ENCODE assay signal across 33 cellular contexts in genomic region chr3:60517134-60517533, GRCh38.
DNase-seq lines count a peak whose midpoint lies in the region; ATAC-seq, FAIRE-seq and TF ChIP-seq lines count a peak whose summit lies in the region.
"Had no signal": no experiment of that assay in that cellular context is flagged by ENCODE, and none has a peak within 500 bp of the region (broad histone marks: within the 10 kb centered on the region; RNA-seq: fewer than 3 reads in every experiment).

No MANE protein-coding gene starts in this region.

- no peak overlapping the region for H2BK15ac ChIP-seq in IMR-90 (ENCODE audit: low read depth, low read length)

- H3K4me2 ChIP-seq in HepG2 (ENCODE audit: low read depth, low read length) (no peak overlapping the region), IMR-90 (ENCODE audit: low read depth, low read length) (no peak overlapping the region), K562 (ENCODE audit: insufficient read depth, low read length) (no peak overlapping the region)
- H3K4me2 ChIP-seq: A549; BLaER1; BLaER1 treated with 17β-estradiol and CSF1 and Interleukin-3, amounts not matched to agents 10 nM and 100 nM had no signal

- TF ChIP-seq CTCF in HepG2 (CRISPR knock-in tag; IDR thresholded peaks at IDR 0.05) (no peak), right lobe of liver (IDR thresholded peaks at IDR 0.05) (no peak), IMR-90 (conservative IDR thresholded peaks at IDR 0.05; ENCODE audit: low read depth, low read length) (no peak), K562 (IDR thresholded peaks at IDR 0.05 in 2 of 3, conservative IDR thresholded peaks at IDR 0.05 in 1 of 3; ENCODE audit: insufficient read depth in 2 of 3, low read depth in 1 of 3, low read length in 3 of 3) (no peak)

- dilution Hi-C loops in IMR-90 (cut with HindIII; ENCODE audit: low sequenced_read_pairs, unreplicated experiment) = no loop called here

- H3K27me3 ChIP-seq in HepG2 (ENCODE audit: control insufficient read depth in 1 of 2, insufficient read depth in 2 of 2, low read length in 2 of 2) (no peaks in the 10 kb centered on the region), right lobe of liver (no peaks in the 10 kb centered on the region), IMR-90 (ENCODE audit: control insufficient read depth, insufficient read depth, low read length) (no peaks in the 10 kb centered on the region), K562 (ENCODE audit: control insufficient read depth in 2 of 2, insufficient read depth in 2 of 2, low read length in 2 of 2) (no peaks in the 10 kb centered on the region)
- H3K27me3 ChIP-seq: BE2C; BLaER1; BLaER1 treated with 17β-estradiol and CSF1 and Interleukin-3, amounts not matched to agents 10 nM and 100 nM had no signal

- H4K20me1 ChIP-seq in HepG2 (ENCODE audit: insufficient read depth, low read length) (no peaks in the 10 kb centered on the region), IMR-90 (ENCODE audit: insufficient read depth, low read length) (no peaks in the 10 kb centered on the region), K562 (replicated peaks; ENCODE audit: control insufficient read depth, insufficient read depth, low read length) (no peaks in the 10 kb centered on the region)
- H4K20me1 ChIP-seq: BLaER1; BLaER1 treated with 17β-estradiol and CSF1 and Interleukin-3, amounts not matched to agents 10 nM and 100 nM had no signal

- no peaks in the 10 kb centered on the region for H3K9me1 ChIP-seq in IMR-90 (ENCODE audit: insufficient read depth, low read length)
- no peaks in the 10 kb centered on the region for H3K9me1 ChIP-seq in K562 (ENCODE audit: control insufficient read depth, insufficient read depth, low read length)

- H3K9ac ChIP-seq in HepG2 (ENCODE audit: insufficient read depth, low read depth, low read length) (no peak overlapping the region), IMR-90 (ENCODE audit: low read depth, low read length) (no peak overlapping the region), K562 (ENCODE audit: insufficient read depth in 1 of 2, low read depth in 2 of 2, low read length in 2 of 2) (no peak overlapping the region)
- H3K9ac ChIP-seq: BLaER1; BLaER1 treated with 17β-estradiol and CSF1 and Interleukin-3, amounts not matched to agents 10 nM and 100 nM had no signal

- no peak overlapping the region for H4K5ac ChIP-seq in IMR-90 (ENCODE audit: low read depth, low read length)

- no peak overlapping the region for H3K4me3 ChIP-seq in HepG2 (replicated peaks in 1 of 3; ENCODE audit: insufficient read depth in 1 of 3, low read depth in 2 of 3, low read length in 3 of 3)
- H3K4me3 ChIP-seq in right lobe of liver = no peak overlapping the region
- no peak overlapping the region for H3K4me3 ChIP-seq in IMR-90 (ENCODE audit: insufficient read depth, low read depth, low read length)
- H3K4me3 ChIP-seq in K562 = no peak overlapping the region
- H3K4me3 ChIP-seq: A549; BLaER1; BLaER1 treated with 17β-estradiol and CSF1 and Interleukin-3, amounts not matched to agents 10 nM and 100 nM had no signal

- no peak overlapping the region for H4K91ac ChIP-seq in IMR-90 (ENCODE audit: insufficient read depth, low read depth, low read length)

- H3K4ac ChIP-seq in IMR-90 (ENCODE audit: low read depth, low read length) = no peak overlapping the region

- no peak for DNase-seq in HepG2 (ENCODE audit: low spot score)
- DNase-seq in right lobe of liver = no peak
- no peak for DNase-seq in IMR-90
- DNase-seq in K562 (ENCODE audit: extremely low read depth in 1 of 4, low spot score in 3 of 4) = no peak
- DNase-seq in KG1 (lab: John Stamatoyannopoulos, UW) = no peak
- DNase-seq: 8988T; ACHN; AML-193; BE2C; C1 segment of cervical spinal cord; Caco-2; Calu3; CD4-positive, alpha-beta memory T cell; CD4-positive, alpha-beta T cell; CD4-positive, CD25-positive, alpha-beta regulatory T cell; CD8-positive, alpha-beta memory T cell; CD8-positive, alpha-beta T cell; COR-L47; DMS 273 treated with DMSO at 0.1 percent for 48 hours; DMS153; DMS53; DMS79; DMS79 treated with DMSO at 0.1 percent for 48 hours; DND-41; EL had no signal

- H2AK9ac ChIP-seq in IMR-90 (replicated peaks; ENCODE audit: low read depth, low read length, poor library complexity) = no peak overlapping the region

- H4K8ac ChIP-seq in IMR-90 (ENCODE audit: low read depth in 2 of 2, low read length in 2 of 2) = no peak overlapping the region

- H3K9me3 ChIP-seq in HepG2 (ENCODE audit: low read length) (no peaks in the 10 kb centered on the region), right lobe of liver (no peaks in the 10 kb centered on the region), IMR-90 (ENCODE audit: control insufficient read depth, insufficient read depth, low read length) (no peaks in the 10 kb centered on the region), K562 (replicated peaks; ENCODE audit: control insufficient read depth, insufficient read depth, low read depth, low read length) (no peaks in the 10 kb centered on the region)
- H3K9me3 ChIP-seq: A549, BE2C, Caco-2 had no signal

- no peaks in the 10 kb centered on the region for H3K4me1 ChIP-seq in HepG2 (ENCODE audit: insufficient read depth, low read length)
- no peaks in the 10 kb centered on the region for H3K4me1 ChIP-seq in right lobe of liver
- no peaks in the 10 kb centered on the region for H3K4me1 ChIP-seq in IMR-90 (ENCODE audit: control insufficient read depth, insufficient read depth, low read length)
- H3K4me1 ChIP-seq in K562 (replicated peaks in 1 of 2; ENCODE audit: control insufficient read depth in 2 of 2, insufficient read depth in 2 of 2, low read length in 2 of 2) = no peaks in the 10 kb centered on the region; a peak in 1 of 5 replicates
- H3K4me1 ChIP-seq: A549; BLaER1; BLaER1 treated with 17β-estradiol and CSF1 and Interleukin-3, amounts not matched to agents 10 nM and 100 nM; Caco-2 had no signal

- H3K23ac ChIP-seq in IMR-90 (ENCODE audit: low read depth, low read length) = no peak overlapping the region

- no peak for TF ChIP-seq POLR2A in HepG2 (IDR thresholded peaks at IDR 0.05; ENCODE audit: insufficient read depth in 1 of 2, low read depth in 2 of 2, low read length in 2 of 2)
- no peak for TF ChIP-seq POLR2A in right lobe of liver (IDR thresholded peaks at IDR 0.05)
- no peak for TF ChIP-seq POLR2A in IMR-90 (IDR thresholded peaks at IDR 0.05; ENCODE audit: low read depth, low read length)
- no peak for TF ChIP-seq POLR2A in K562 (conservative IDR thresholded peaks at IDR 0.05)

- H2AK5ac ChIP-seq in IMR-90 (ENCODE audit: low read depth, low read length) = no peak overlapping the region

- WGBS in HepG2 (ENCODE audit: low lambda C conversion rate) = 21% methylated on average over 3 of the region's 3 CpGs
- 81% methylated on average over 2 of the region's 3 CpGs for WGBS in right lobe of liver (ENCODE audit: insufficient coverage, low coverage, low lambda C conversion rate, missing lambda C conversion rate)
- no CpG with 5 or more reads among the region's 3 CpGs for WGBS in IMR-90 (ENCODE audit: extremely low coverage in 2 of 2, insufficient read length in 1 of 2), 2 experiments
- WGBS in K562 (ENCODE audit: insufficient coverage, low coverage, missing lambda C conversion rate) = 31% methylated on average over 3 of the region's 3 CpGs

- intact Hi-C loops in HepG2 (cut with micrococcal nuclease; ENCODE audit: unreplicated experiment) (no loop called here), right lobe of liver (cut with DNase I) (no loop called here), IMR-90 (cut with micrococcal nuclease) (no loop called here), K562 (cut with micrococcal nuclease) (no loop called here)

- no peak overlapping the region for H2BK20ac ChIP-seq in IMR-90 (ENCODE audit: low read depth, low read length)

- TF ChIP-seq RAD21 in HepG2 (CRISPR knock-in tag; IDR thresholded peaks at IDR 0.05) (no peak), IMR-90 (IDR thresholded peaks at IDR 0.05; ENCODE audit: low read length) (no peak), K562 (CRISPR knock-in tag; conservative IDR thresholded peaks at IDR 0.05 in 1 of 2, IDR thresholded peaks at IDR 0.05 in 1 of 2) (no peak)

- ATAC-seq in HepG2 = no peak
- no peak for ATAC-seq in right lobe of liver
- ATAC-seq in IMR-90 (ENCODE audit: low read depth) = no peak
- no peak for ATAC-seq in K562
- no peak for ATAC-seq in HG02610 (IDR thresholded peaks at IDR 0.05; ENCODE audit: unreplicated experiment)
- ATAC-seq: A549; CD8-positive, alpha-beta T cell had no signal

- in situ Hi-C loops in HepG2 (cut with HindIII; ENCODE audit: extremely low pct_ligation_motif_present, low pct_unique_long_range_greater_than_20kb) = no loop called here
- in situ Hi-C loops in IMR-90 (cut with MboI; ENCODE audit: low sequenced_read_pairs) = no loop called here
- in situ Hi-C loops in K562 (cut with MboI) = no loop called here

- BruUV-seq in HepG2 (replicated peaks; lab: Mats Ljungman, UMichigan) (no TSS peak), IMR-90 (replicated peaks; lab: Mats Ljungman, UMichigan) (no TSS peak), K562 (replicated peaks; lab: Mats Ljungman, UMichigan) (no TSS peak)

- H3K36me3 ChIP-seq in HepG2 (replicated peaks in 1 of 2; ENCODE audit: control insufficient read depth in 1 of 2, insufficient read depth in 2 of 2, low read length in 2 of 2) (no peaks in the 10 kb centered on the region), right lobe of liver (no peaks in the 10 kb centered on the region), IMR-90 (ENCODE audit: control insufficient read depth, insufficient read depth, low read length) (no peaks in the 10 kb centered on the region), K562 (ENCODE audit: control insufficient read depth, insufficient read depth, low read length) (no peaks in the 10 kb centered on the region)
- H3K36me3 ChIP-seq: BE2C; BLaER1; BLaER1 treated with 17β-estradiol and CSF1 and Interleukin-3, amounts not matched to agents 10 nM and 100 nM had no signal

- no peaks in the 10 kb centered on the region for H3K79me2 ChIP-seq in HepG2 (ENCODE audit: insufficient read depth, low read length)
- H3K79me2 ChIP-seq in K562 (ENCODE audit: control insufficient read depth, insufficient read depth, low read length) = no peaks in the 10 kb centered on the region

- no peak overlapping the region for H2BK5ac ChIP-seq in IMR-90 (ENCODE audit: low read depth, low read length, poor library complexity, severe bottlenecking)

- H3K18ac ChIP-seq in IMR-90 (ENCODE audit: low read depth, low read length) = no peak overlapping the region

- H2AFZ ChIP-seq in HepG2 (ENCODE audit: low read length) = no peak overlapping the region
- no peak overlapping the region for H2AFZ ChIP-seq in IMR-90 (replicated peaks; ENCODE audit: low read length, poor library complexity)
- no peak overlapping the region for H2AFZ ChIP-seq in K562 (ENCODE audit: low read depth, low read length)

- POLR2A ChIA-PET in HepG2 (lab: Yijun Ruan, JAX) = no interaction called here
- POLR2A ChIA-PET in IMR-90 (lab: Charles Lee; ENCODE audit: unreplicated experiment) = no interaction called here
- POLR2A ChIA-PET in K562 (lab: Yijun Ruan, JAX) = interaction anchor here (1.1 kb wide), 1 partner anchor 39 kb away, joined by 4 read pairs; no protein-coding TSS in a partner anchor

- no peak overlapping the region for H3K14ac ChIP-seq in IMR-90 (replicated peaks; ENCODE audit: low read depth, low read length)

- H3K27ac ChIP-seq in HepG2 (ENCODE audit: extremely low read length, insufficient read depth, low read length) (no peak overlapping the region), right lobe of liver (no peak overlapping the region), IMR-90 (ENCODE audit: insufficient read depth, low read length) (no peak overlapping the region), K562 (ENCODE audit: extremely low read depth, low read depth, low read length) (no peak overlapping the region)
- H3K27ac ChIP-seq: 22Rv1; A549; BLaER1; BLaER1 treated with 17β-estradiol and CSF1 and Interleukin-3, amounts not matched to agents 10 nM and 100 nM; C4-2B had no signal

- H3K79me1 ChIP-seq in IMR-90 (ENCODE audit: low read depth in 1 of 2, low read length in 2 of 2) = no peaks in the 10 kb centered on the region

- H2BK120ac ChIP-seq in IMR-90 (ENCODE audit: low read depth, low read length) = no peak overlapping the region

- no peak overlapping the region for H3K56ac ChIP-seq in IMR-90 (ENCODE audit: extremely low read depth, insufficient read depth, low read length)

- CTCF ChIA-PET in HepG2 (lab: Yijun Ruan, JAX; ENCODE audit: low intra/inter-chr PET ratio, low total read pairs) (no interaction called here), IMR-90 (lab: Yijun Ruan, JAX) (no interaction called here), K562 (lab: Yijun Ruan, JAX; ENCODE audit: low intra/inter-chr PET ratio) (no interaction called here)

- TF ChIP-seq EP300 in HepG2 (IDR thresholded peaks at IDR 0.05; ENCODE audit: low read depth in 2 of 2, low read length in 2 of 2) (no peak), HepG2 (CRISPR knock-in tag; IDR thresholded peaks at IDR 0.05; ENCODE audit: borderline replicate concordance) (no peak), K562 (IDR thresholded peaks at IDR 0.05; ENCODE audit: low read length) (no peak)

- FAIRE-seq in HepG2 (lab: Jason Lieb, UNC) (no peak), K562 (lab: Jason Lieb, UNC) (no peak)
- FAIRE-seq: A204.1, A549, D721Med had no signal

Comparison
In these comparisons a context has a peak if more than half of its experiments do, and no peak if none do; other contexts are left out.
1. Of the 241 proteins assayed by ChIP-seq in both HepG2 and K562: peak only in HepG2: none; only in K562: IRF9; in both: CEBPB; in neither: 237; mixed calls (peak in some experiments, not most) for 2.